1 cellular context compared by ENCODE assay signal in genomic region chr13:21232599-21232998, GRCh38.
TF ChIP-seq lines count a peak whose summit lies in the region.

No MANE protein-coding gene starts in this region.

TF ChIP-seq in GM23338, 12 proteins besides CTCF, POLR2A, EP300 and RAD21:
- TF ChIP-seq ZNF462 (CRISPR knock-in tag; IDR thresholded peaks at IDR 0.05) (no peak), ZNF114 (CRISPR knock-in tag; IDR thresholded peaks at IDR 0.05) (no peak), EZH2phosphoT487 (IDR thresholded peaks at IDR 0.05; ENCODE audit: unreplicated experiment) (no peak), CREB1 (CRISPR knock-in tag; IDR thresholded peaks at IDR 0.05; ENCODE audit: low read depth) (no peak), STAT1 (IDR thresholded peaks at IDR 0.05; ENCODE audit: unreplicated experiment) (no peak), JUNB (IDR thresholded peaks at IDR 0.05; ENCODE audit: unreplicated experiment) (no peak), NANOG (IDR thresholded peaks at IDR 0.05; ENCODE audit: borderline replicate concordance) (no peak), POLR2AphosphoS5 (IDR thresholded peaks at IDR 0.05; ENCODE audit: low read depth) (no peak)
- TF ChIP-seq, protein P1, sequence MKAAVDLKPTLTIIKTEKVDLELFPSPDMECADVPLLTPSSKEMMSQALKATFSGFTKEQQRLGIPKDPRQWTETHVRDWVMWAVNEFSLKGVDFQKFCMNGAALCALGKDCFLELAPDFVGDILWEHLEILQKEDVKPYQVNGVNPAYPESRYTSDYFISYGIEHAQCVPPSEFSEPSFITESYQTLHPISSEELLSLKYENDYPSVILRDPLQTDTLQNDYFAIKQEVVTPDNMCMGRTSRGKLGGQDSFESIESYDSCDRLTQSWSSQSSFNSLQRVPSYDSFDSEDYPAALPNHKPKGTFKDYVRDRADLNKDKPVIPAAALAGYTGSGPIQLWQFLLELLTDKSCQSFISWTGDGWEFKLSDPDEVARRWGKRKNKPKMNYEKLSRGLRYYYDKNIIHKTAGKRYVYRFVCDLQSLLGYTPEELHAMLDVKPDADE (IDR thresholded peaks at IDR 0.05) = no peak
TF ChIP-seq in GM23338: peak in this region for 0.
